18 cellular contexts compared by ENCODE assay signal in genomic region chr1:161978011-161978790, GRCh38. TPM values are rescaled to one million over a fixed set of nuclear protein-coding genes. Genes with fewer than 3 reads are reported as not detected.
"Had no signal": no experiment of that assay in that cellular context is flagged by ENCODE, and none has a peak within 500 bp of the region (broad histone marks: within the 10 kb centered on the region; RNA-seq: fewer than 3 reads in every experiment).

No MANE protein-coding gene starts in this region.

- DNase-seq: activated CD4-positive, alpha-beta T cell treated with anti-CD3 and anti-CD28 coated beads, Interleukin-2, amount 10 ng/mL, durations not matched to agents 7 days and 5 days; activated CD8-positive, alpha-beta memory T cell treated with anti-CD3 and anti-CD28 coated beads for 24 hours; activated naive CD4-positive, alpha-beta T cell; activated naive CD8-positive, alpha-beta T cell treated with anti-CD3 and anti-CD28 coated beads, Interleukin-2, amount 50 U/mL, for 24 hours; aorta; cerebellar nuclear complex; dermis blood vessel endothelial cell; effector memory CD8-positive, alpha-beta T cell; heart right ventricle; islet precursor cell; mammary epithelial cell; naive B cell; ovary; spleen had no signal

- H3K4me2 ChIP-seq: neural progenitor cell had no signal

- H3K9me3 ChIP-seq: heart right ventricle, ovary, spleen had no signal

- H3K27me3 ChIP-seq: heart right ventricle, neural progenitor cell, ovary, spleen had no signal

- H2AFZ ChIP-seq: neural progenitor cell had no signal

- H3K27me3 Mint-ChIP-seq: activated CD4-positive, alpha-beta T cell treated with anti-CD3 and anti-CD28 coated beads, Interleukin-2, amount 10 ng/mL, durations not matched to agents 7 days and 5 days; activated naive CD8-positive, alpha-beta T cell treated with anti-CD3 and anti-CD28 coated beads, Interleukin-2, amount 50 U/mL, for 24 hours had no signal

- H3K4me1 Mint-ChIP-seq: activated CD4-positive, alpha-beta T cell treated with anti-CD3 and anti-CD28 coated beads, Interleukin-2, amount 10 ng/mL, durations not matched to agents 7 days and 5 days; activated naive CD8-positive, alpha-beta T cell treated with anti-CD3 and anti-CD28 coated beads, Interleukin-2, amount 50 U/mL, for 24 hours; naive B cell had no signal

- H3K36me3 ChIP-seq: neural progenitor cell, ovary, spleen had no signal

- H3K27ac Mint-ChIP-seq: activated CD4-positive, alpha-beta T cell treated with anti-CD3 and anti-CD28 coated beads, Interleukin-2, amount 10 ng/mL, durations not matched to agents 7 days and 5 days; activated naive CD8-positive, alpha-beta T cell treated with anti-CD3 and anti-CD28 coated beads, Interleukin-2, amount 50 U/mL, for 24 hours; activated T-helper 1 cell treated with anti-CD3 and anti-CD28 coated beads, Interleukin-12 subunit alpha, Interleukin-12 subunit beta, Interleukin-2, Interleukin-4 antibody, amounts not matched to agents 30 ng/mL and 10 ng/mL and 1 ng/mL, durations not matched to agents 14 hours and 24 hours and 36 hours; effector memory CD8-positive, alpha-beta T cell had no signal

- H3K4me3 ChIP-seq: heart right ventricle, neural progenitor cell, ovary, spleen had no signal

- H3K9me3 Mint-ChIP-seq: activated CD4-positive, alpha-beta T cell treated with anti-CD3 and anti-CD28 coated beads, Interleukin-2, amount 10 ng/mL, durations not matched to agents 7 days and 5 days; activated naive CD8-positive, alpha-beta T cell treated with anti-CD3 and anti-CD28 coated beads, Interleukin-2, amount 50 U/mL, for 24 hours; activated T-helper 1 cell treated with anti-CD3 and anti-CD28 coated beads, Interleukin-12 subunit alpha, Interleukin-12 subunit beta, Interleukin-2, Interleukin-4 antibody, amounts not matched to agents 30 ng/mL and 10 ng/mL and 1 ng/mL, durations not matched to agents 14 hours and 24 hours and 36 hours; effector memory CD8-positive, alpha-beta T cell; naive B cell had no signal

- H3K9ac ChIP-seq: neural progenitor cell had no signal

- ATAC-seq: activated naive CD8-positive, alpha-beta T cell treated with anti-CD3 and anti-CD28 coated beads, Interleukin-2, amount 50 U/mL, for 24 hours; effector memory CD8-positive, alpha-beta T cell; heart right ventricle; sciatic nerve had no signal

- H3K4me3 Mint-ChIP-seq: activated CD4-positive, alpha-beta T cell treated with anti-CD3 and anti-CD28 coated beads, Interleukin-2, amount 10 ng/mL, durations not matched to agents 7 days and 5 days; activated naive CD8-positive, alpha-beta T cell treated with anti-CD3 and anti-CD28 coated beads, Interleukin-2, amount 50 U/mL, for 24 hours; activated T-helper 1 cell treated with anti-CD3 and anti-CD28 coated beads, Interleukin-12 subunit alpha, Interleukin-12 subunit beta, Interleukin-2, Interleukin-4 antibody, amounts not matched to agents 30 ng/mL and 10 ng/mL and 1 ng/mL, durations not matched to agents 14 hours and 24 hours and 36 hours; effector memory CD8-positive, alpha-beta T cell; naive B cell; neural progenitor cell had no signal

- H3K27ac ChIP-seq: heart right ventricle, neural progenitor cell, ovary, spleen had no signal

- H3K36me3 Mint-ChIP-seq: naive B cell had no signal

- H3K4me1 ChIP-seq: spleen had no signal

RNA-seq across cellular contexts. Expression of gene OLFML2B, which starts 45.5 kb away (rescaled TPM):
- total RNA-seq: activated CD4-positive, alpha-beta T cell treated with anti-CD3 and anti-CD28 coated beads, Interleukin-2, amount 10 ng/mL, durations not matched to agents 7 days and 5 days; activated T-helper 1 cell treated with anti-CD3 and anti-CD28 coated beads, Interleukin-12 subunit alpha, Interleukin-12 subunit beta, Interleukin-2, Interleukin-4 antibody, amounts not matched to agents 30 ng/mL and 10 ng/mL and 1 ng/mL, durations not matched to agents 14 hours and 24 hours and 36 hours; T-helper 2 cell treated with Interferon-gamma antibody and Interleukin-4, amounts not matched to agents 100 ng/mL and 5 ng/mL, for 36 hours had no signal
